8 cellular contexts compared by ENCODE assay signal in the genomic region with DNA sequence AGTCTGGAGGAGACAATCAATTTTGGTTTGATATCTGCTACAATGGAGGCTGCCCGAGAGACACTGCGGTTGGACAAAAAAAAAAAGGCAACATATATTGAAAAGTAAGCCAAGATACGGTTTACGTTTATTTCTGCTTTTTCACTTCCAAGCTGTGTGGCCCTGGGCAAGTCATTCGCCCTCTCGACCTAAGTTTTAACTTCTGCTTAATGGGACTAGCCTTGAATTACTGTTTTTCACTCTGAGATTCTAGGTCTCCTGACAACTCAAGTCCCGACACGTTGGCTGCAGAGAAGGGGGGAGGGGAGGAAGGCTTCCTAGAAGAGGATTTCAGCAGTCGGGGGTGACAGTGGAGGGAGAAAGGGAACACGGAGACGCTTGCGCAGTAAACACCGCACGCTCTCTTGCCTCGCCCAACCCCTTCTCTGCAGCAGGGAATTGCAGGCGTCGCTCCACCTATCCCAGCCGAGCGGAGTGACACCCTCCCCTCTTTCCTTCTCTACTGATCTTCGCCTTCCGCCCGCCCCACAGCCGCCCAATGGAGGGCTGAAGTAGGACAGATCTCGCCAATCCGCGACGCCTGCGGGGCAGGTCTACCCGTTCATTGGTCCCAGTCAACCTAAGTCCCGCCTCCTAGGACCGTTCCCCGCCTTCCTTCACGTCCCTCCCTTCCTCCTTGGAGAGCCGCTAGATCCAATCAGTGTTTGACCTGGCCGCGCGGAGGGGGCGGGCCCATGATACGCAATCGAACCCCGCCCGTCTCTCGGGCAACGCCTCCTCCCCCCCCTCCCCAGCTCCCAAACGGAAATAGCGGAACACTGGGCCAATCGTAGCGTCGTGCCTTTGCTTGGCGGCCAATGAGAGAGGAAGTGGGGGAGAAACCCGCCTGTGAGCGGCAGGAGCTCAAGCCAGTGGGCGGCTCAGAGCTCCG. TPM values are rescaled to one million over a fixed set of nuclear protein-coding genes. Genes with fewer than 3 reads are reported as not detected.
DNase-seq lines count a peak whose midpoint lies in the region; ATAC-seq and TF ChIP-seq lines count a peak whose summit lies in the region.

No MANE protein-coding gene starts in this region.

- ATAC-seq in GM18873 (IDR thresholded peaks at IDR 0.05; ENCODE audit: low FRiP score, unreplicated experiment) (peak; percentile 95), HG03135 (IDR thresholded peaks at IDR 0.05; ENCODE audit: unreplicated experiment) (peak; percentile 92)

- no peaks in the 10 kb centered on the region for H3K36me3 ChIP-seq in breast epithelium
- no peaks in the 10 kb centered on the region for H3K36me3 ChIP-seq in skeletal muscle satellite cell (ENCODE audit: insufficient read depth, low read length)

- peak; percentile 100 for DNase-seq in AG04449 (ENCODE audit: low read depth, low spot score)
- DNase-seq in NCI-H2196 (lab: John Stamatoyannopoulos, UW; ENCODE audit: unreplicated experiment): peak; percentile 100
- peak; percentile 100 for DNase-seq in breast epithelium (ENCODE audit: low spot score in 2 of 2)

- intact Hi-C loops in breast epithelium (cut with DNase I; ENCODE audit: low total_unique reads): loop anchor here (5.0 kb wide), 1 partner anchor 1124 kb away; no protein-coding TSS in a partner anchor

- H3K27ac ChIP-seq in VCaP: peak overlapping the region; percentile 79
- H3K27ac ChIP-seq in breast epithelium: peak overlapping the region; percentile 93 to 94

- peak overlapping the region; percentile 75 for H3K9ac ChIP-seq in skeletal muscle satellite cell (ENCODE audit: low read depth, low read length)

- POLR2A ChIA-PET in AG04449 (lab: Yijun Ruan, JAX): interaction anchor here (0.6 to 1.5 kb wide), 7 partner anchors 10 to 186 kb away, joined by 3 to 6 read pairs (median 3); a partner anchor contains a TSS

- H3K9me3 ChIP-seq in breast epithelium: no peaks in the 10 kb centered on the region
- H3K9me3 ChIP-seq in iPS-18c (ENCODE audit: control insufficient read depth, insufficient read depth, low read length): no peaks in the 10 kb centered on the region
- no peaks in the 10 kb centered on the region for H3K9me3 ChIP-seq in skeletal muscle satellite cell (replicated peaks; ENCODE audit: low read length)

- CTCF ChIA-PET in AG04449 (lab: Yijun Ruan, JAX): interaction anchor here (0.7 to 1.1 kb wide), 3 partner anchors 31 to 1450 kb away, joined by 3 to 6 read pairs (median 3); no protein-coding TSS in a partner anchor

- peak overlapping the region; percentile 80 for H3K4me2 ChIP-seq in skeletal muscle satellite cell (ENCODE audit: low read length)

- H3K27me3 ChIP-seq in breast epithelium (no peaks in the 10 kb centered on the region), skeletal muscle satellite cell (ENCODE audit: control insufficient read depth, insufficient read depth, low read length) (no peaks in the 10 kb centered on the region)

- H3K4me3 ChIP-seq in AG04449 (ENCODE audit: low read depth, low read length) (peak overlapping the region; percentile 40), breast epithelium (peak overlapping the region; percentile 82 to 96 (median 93)), iPS-18c (ENCODE audit: insufficient read depth, low read depth, low read length) (peak overlapping the region; percentile 50; the same call in 1 of the 2 replicates), skeletal muscle satellite cell (ENCODE audit: low read length) (peak overlapping the region; percentile 67)

- H3K4me1 ChIP-seq in breast epithelium: peaks cover 6 to 14% of the 10 kb centered on the region in 2 donors
- H3K4me1 ChIP-seq in skeletal muscle satellite cell (ENCODE audit: control insufficient read depth, insufficient read depth, low read length): peaks cover 27% of the 10 kb centered on the region

- no peak for TF ChIP-seq CTCF in AG04449 (IDR thresholded peaks at IDR 0.05; ENCODE audit: insufficient read depth, low read length, missing control alignments)
- no peak for TF ChIP-seq CTCF in VCaP (conservative IDR thresholded peaks at IDR 0.05)
- TF ChIP-seq CTCF in breast epithelium (IDR thresholded peaks at IDR 0.05): peak in 2 of 3 donors; percentile 13 to 23

- peak; percentile 61 for TF ChIP-seq POLR2A in breast epithelium (IDR thresholded peaks at IDR 0.05)

RNA-seq across cellular contexts. Expression of a gene that starts 0.5 kb away (rescaled TPM):
- 10 to 100 TPM; 42.1 to 71.0 (median 59.3) TPM for total RNA-seq in breast epithelium
- 113 and 132 TPM in 2 replicates for total RNA-seq in skeletal muscle satellite cell (2012; rRNA removed)

RNA-seq across cellular contexts. Expression of a gene that starts 3.2 kb away (rescaled TPM):
- total RNA-seq in breast epithelium: under 1 TPM in 2 of 3 donors, not detected in 1; 0.33 to 0.96 TPM
- total RNA-seq in skeletal muscle satellite cell (2012; rRNA removed): 1.5 and 1.7 TPM in 2 replicates

RNA-seq across cellular contexts. Expression of a gene that starts 46.8 kb away (rescaled TPM):
- 10 to 100 TPM; 13.0 to 27.4 (median 18.7) TPM for total RNA-seq in breast epithelium
- total RNA-seq in skeletal muscle satellite cell (2012; rRNA removed): 9.8 and 15.0 TPM in 2 replicates

RNA-seq across cellular contexts. Expression of a gene that starts 51.8 kb away (rescaled TPM):
- total RNA-seq in breast epithelium: 10 to 100 TPM; 16.3 to 27.5 (median 20.6) TPM
- 9.9 and 11.1 TPM in 2 replicates for total RNA-seq in skeletal muscle satellite cell (2012; rRNA removed)

Comparison
In these comparisons a context has a peak if more than half of its experiments do, and no peak if none do; other contexts are left out.
1. Peak in every context shown above with its lines: DNase-seq, ATAC-seq, H3K4me3 ChIP-seq and H3K27ac ChIP-seq.
2. H3K4me3 ChIP-seq: peak in every context shown above with its lines; median percentile 93 in breast epithelium; 67 in skeletal muscle satellite cell; 50 in iPS-18c; 40 in AG04449.
3. CTCF ChIP-seq: peak in breast epithelium (2 of 3); none in AG04449 (single experiment) and VCaP (single experiment).